In the genomic region with DNA sequence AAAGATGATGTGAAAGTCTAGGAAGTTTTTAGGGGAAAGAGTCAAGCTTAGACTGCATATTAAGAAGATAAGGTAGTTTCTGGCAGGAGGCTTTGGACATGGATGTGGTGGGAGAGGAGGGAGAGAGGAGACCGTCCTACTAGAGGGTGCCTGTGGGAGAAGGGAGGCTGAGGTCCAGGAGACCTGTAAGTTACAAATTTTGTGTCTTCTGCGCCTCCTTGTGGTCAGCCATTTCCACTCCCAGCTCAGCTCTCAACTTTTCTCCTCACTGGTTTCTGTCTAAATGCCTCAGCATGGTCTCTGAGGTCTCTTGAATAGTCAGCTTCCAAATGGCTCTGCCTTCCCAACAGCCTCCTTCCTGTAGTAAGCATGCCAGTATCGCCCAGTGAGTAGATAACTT, we compare ENCODE assay signal across 8 cellular contexts.
DNase-seq lines count a peak whose midpoint lies in the region; ATAC-seq and TF ChIP-seq lines count a peak whose summit lies in the region.

No MANE protein-coding gene starts in this region.

- no peak overlapping the region for H3K4me2 ChIP-seq in PC-9

- no peak overlapping the region for H2AFZ ChIP-seq in PC-9

- peak; percentile 65 for TF ChIP-seq CTCF in BJ (IDR thresholded peaks at IDR 0.05; ENCODE audit: insufficient read depth, low read depth, low read length)
- peak; percentile 59 for TF ChIP-seq CTCF in PC-9 (conservative IDR thresholded peaks at IDR 0.05)
- no peak for TF ChIP-seq CTCF in mucosa of descending colon (IDR thresholded peaks at IDR 0.05)

- H3K9me3 ChIP-seq in PC-9 (ENCODE audit: insufficient read depth, low read depth) (no peaks in the 10 kb centered on the region), mucosa of descending colon (no peaks in the 10 kb centered on the region)

- CTCF ChIA-PET in BJ (lab: Yijun Ruan, JAX), result interaction anchor here (0.9 to 1.5 kb wide), 7 partner anchors 10 to 295 kb away, joined by 3 to 4 read pairs (median 3); no protein-coding TSS in a partner anchor
- CTCF ChIA-PET in PC-9 (lab: Charles Lee), result interaction anchor here (1.0 kb wide), 1 partner anchor 9 kb away, joined by 5 read pairs; no protein-coding TSS in a partner anchor

- intact Hi-C loops in PC-9 (cut with micrococcal nuclease; ENCODE audit: unreplicated experiment) (no loop called here), mucosa of descending colon (cut with DNase I, micrococcal nuclease) (no loop called here)

- BruUV-seq in PC-9 (replicated peaks; lab: Mats Ljungman, UMichigan), result no TSS peak

- no peaks in the 10 kb centered on the region for H3K9me2 ChIP-seq in PC-9 (ENCODE audit: insufficient read depth)

- H3K79me2 ChIP-seq in PC-9 (ENCODE audit: low read depth), result no peaks in the 10 kb centered on the region

- H3K27me3 ChIP-seq in BJ (ENCODE audit: control insufficient read depth, insufficient read depth, low read length), result peaks cover 3% of the 10 kb centered on the region
- peaks cover 35% of the 10 kb centered on the region for H3K27me3 ChIP-seq in PC-9 (ENCODE audit: insufficient read depth, low read depth)

- no peak overlapping the region for H3K27ac ChIP-seq in PC-9

- POLR2A ChIA-PET in BJ (lab: Charles Lee), result no interaction called here
- POLR2A ChIA-PET in PC-9 (lab: Charles Lee; ENCODE audit: unreplicated experiment), result no interaction called here

- DNase-seq in BJ (ENCODE audit: low read depth), result no peak
- peak; percentile 13 for DNase-seq in GM19238 (ENCODE audit: insufficient read length, low spot score)
- DNase-seq in PC-9, result peak in 1 of 2 experiments; percentile 12
- DNase-seq in dermis microvascular lymphatic vessel endothelial cell (ENCODE audit: low read depth in 2 of 2), result peak; percentile 15 to 55
- peak in 1 of 3 donors; percentile 61 for DNase-seq in mucosa of descending colon
- DNase-seq in NCI-H345 (lab: John Stamatoyannopoulos, UW), result no peak
- DNase-seq in activated effector memory CD4-positive, alpha-beta T cell treated with anti-CD3 and anti-CD28 coated beads, Interleukin-2, amount 50 U/mL, for 16 hours, result no peak

- no peaks in the 10 kb centered on the region for H3F3A ChIP-seq in PC-9 (ENCODE audit: insufficient read depth, low read depth)

- H4K20me1 ChIP-seq in PC-9 (ENCODE audit: insufficient read depth), result no peaks in the 10 kb centered on the region

- ATAC-seq in mucosa of descending colon (peak; percentile 37), HG02571 (IDR thresholded peaks at IDR 0.05; ENCODE audit: unreplicated experiment) (no peak)

- H3K4me3 ChIP-seq in BJ (ENCODE audit: low read depth, low read length) (no peak overlapping the region), PC-9 (no peak overlapping the region), mucosa of descending colon (no peak overlapping the region)

- H3K36me3 ChIP-seq in BJ (ENCODE audit: control insufficient read depth, insufficient read depth, low read length) (no peaks in the 10 kb centered on the region), PC-9 (ENCODE audit: low read depth) (no peaks in the 10 kb centered on the region), mucosa of descending colon (ENCODE audit: low read depth) (no peaks in the 10 kb centered on the region)

- H3K4me1 ChIP-seq in PC-9 (replicated peaks; ENCODE audit: insufficient read depth), result no peaks in the 10 kb centered on the region
- no peaks in the 10 kb centered on the region for H3K4me1 ChIP-seq in mucosa of descending colon (ENCODE audit: low read depth)

Comparison
In these comparisons a context has a peak if more than half of its experiments do, and no peak if none do; other contexts are left out.
1. DNase-seq: peak in GM19238 (single experiment) and dermis microvascular lymphatic vessel endothelial cell (2 of 2); none in BJ (single experiment), NCI-H345 (single experiment) and activated effector memory CD4-positive, alpha-beta T cell treated with anti-CD3 and anti-CD28 coated beads, Interleukin-2, amount 50 U/mL, for 16 hours (single experiment).